ENCODE assay signal across 15 cellular contexts in the genomic region with DNA sequence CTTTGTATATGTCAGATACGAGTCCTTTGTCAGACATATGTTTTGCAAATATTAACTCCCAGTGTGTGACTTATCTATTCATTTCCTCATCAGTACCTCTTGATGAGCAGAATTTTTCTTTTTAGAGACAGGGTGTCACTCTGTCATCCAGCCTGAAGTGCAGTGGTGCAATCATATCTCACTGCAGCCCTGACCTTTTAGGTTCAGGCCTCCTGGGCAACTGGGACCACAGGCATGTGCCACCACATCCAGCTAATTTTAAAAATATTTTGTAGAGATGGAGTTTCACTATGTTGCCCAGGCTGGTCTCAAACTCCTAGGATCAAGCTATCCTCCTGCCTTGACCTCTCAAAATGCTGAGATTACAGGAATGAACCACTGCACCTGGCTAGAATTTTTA.
A peak's percentile ranks its signal among the peaks of the same experiment; 100 is the strongest.
DNase-seq lines count a peak whose midpoint lies in the region; TF ChIP-seq lines count a peak whose summit lies in the region.
"Had no signal": no experiment of that assay in that cellular context is flagged by ENCODE, and none has a peak within 500 bp of the region (broad histone marks: within the 10 kb centered on the region; RNA-seq: fewer than 3 reads in every experiment).

No MANE protein-coding gene starts in this region.

- no peak overlapping the region for H3K27ac ChIP-seq in trophoblast cell (ENCODE audit: low read depth, low read length)
- H3K27ac ChIP-seq in esophagus muscularis mucosa (replicated peaks in 1 of 4), result no peak overlapping the region
- H3K27ac ChIP-seq: BLaER1 treated with 17β-estradiol and CSF1 and Interleukin-3, amounts not matched to agents 10 nM and 100 nM had no signal

- peaks cover 9% of the 10 kb centered on the region for H3K4me1 Mint-ChIP-seq in chondrocyte (ENCODE audit: low read depth)

- peak; percentile 57 for DNase-seq in EH (ENCODE audit: low read depth)
- peak; percentile 53 for DNase-seq in LHCN-M2 (ENCODE audit: low read depth)
- no peak for DNase-seq in chondrocyte (ENCODE audit: low spot score)
- DNase-seq in trophoblast cell, result peak; percentile 36 to 49
- no peak for DNase-seq in NCI-H1436 treated with DMSO at 0.1 percent for 48 hours (lab: John Stamatoyannopoulos, UW)
- DNase-seq in stimulated activated naive CD4-positive, alpha-beta T cell treated with Interleukin-2 at 50 U/mL for 16 hours (lab: John Stamatoyannopoulos, UW), result no peak
- no peak for DNase-seq in esophagus muscularis mucosa (ENCODE audit: extremely low spot score)
- DNase-seq: 8988T; Calu3; CD4-positive, CD25-positive, alpha-beta regulatory T cell; DMS 273 treated with DMSO at 0.1 percent for 48 hours; GDM1; GOT3; H9 had no signal

- H3K36me3 ChIP-seq in trophoblast cell (ENCODE audit: control insufficient read depth in 1 of 2, insufficient read depth in 2 of 2, low read length in 2 of 2) (no peaks in the 10 kb centered on the region), esophagus muscularis mucosa (no peaks in the 10 kb centered on the region)

- intact Hi-C loops in esophagus muscularis mucosa (cut with DNase I), result no loop called here

- peaks cover 11% of the 10 kb centered on the region for H3K36me3 Mint-ChIP-seq in chondrocyte (ENCODE audit: low read depth)

- H3K4me1 ChIP-seq in trophoblast cell (ENCODE audit: control insufficient read depth in 1 of 2, insufficient read depth in 2 of 2, low read length in 2 of 2) (no peaks in the 10 kb centered on the region), esophagus muscularis mucosa (no peaks in the 10 kb centered on the region)
- H3K4me1 ChIP-seq: BLaER1 treated with 17β-estradiol and CSF1 and Interleukin-3, amounts not matched to agents 10 nM and 100 nM had no signal

- H2AFZ ChIP-seq in trophoblast cell (ENCODE audit: insufficient read depth, low read length, poor library complexity), result no peak overlapping the region

- no peak overlapping the region for H2BK5ac ChIP-seq in trophoblast cell (ENCODE audit: low read depth, low read length, poor library complexity)

- no peak overlapping the region for H3K14ac ChIP-seq in trophoblast cell (ENCODE audit: low read length)

- no peaks in the 10 kb centered on the region for H3K27me3 ChIP-seq in trophoblast cell (ENCODE audit: insufficient read depth, low read length)
- no peaks in the 10 kb centered on the region for H3K27me3 ChIP-seq in esophagus muscularis mucosa
- H3K27me3 ChIP-seq: BLaER1 treated with 17β-estradiol and CSF1 and Interleukin-3, amounts not matched to agents 10 nM and 100 nM had no signal

- no peak overlapping the region for H4K8ac ChIP-seq in trophoblast cell (ENCODE audit: low read depth, low read length)

- no peaks in the 10 kb centered on the region for H3K27me3 Mint-ChIP-seq in chondrocyte (ENCODE audit: low read depth)
- H3K27me3 Mint-ChIP-seq: CD4-positive, CD25-positive, alpha-beta regulatory T cell had no signal

- no peaks in the 10 kb centered on the region for H3K79me2 ChIP-seq in trophoblast cell (ENCODE audit: control insufficient read depth, insufficient read depth, low read length, poor library complexity)

- H2BK120ac ChIP-seq in trophoblast cell (ENCODE audit: insufficient read depth, low read length, poor library complexity), result no peak overlapping the region

- H3K23ac ChIP-seq in trophoblast cell (ENCODE audit: low read length), result no peak overlapping the region

- no peak overlapping the region for H2BK12ac ChIP-seq in trophoblast cell (ENCODE audit: low read length)

- H3K4me3 Mint-ChIP-seq in chondrocyte (ENCODE audit: unreplicated experiment), result no peak overlapping the region
- H3K4me3 Mint-ChIP-seq: CD4-positive, CD25-positive, alpha-beta regulatory T cell; H9 had no signal

- H3K4ac ChIP-seq in trophoblast cell (ENCODE audit: low read depth, low read length), result no peak overlapping the region

- no peak overlapping the region for H3K4me3 ChIP-seq in trophoblast cell (ENCODE audit: low read depth, low read length)
- H3K4me3 ChIP-seq in esophagus muscularis mucosa, result no peak overlapping the region
- H3K4me3 ChIP-seq: BLaER1 treated with 17β-estradiol and CSF1 and Interleukin-3, amounts not matched to agents 10 nM and 100 nM had no signal

- H3K9me3 Mint-ChIP-seq in chondrocyte (ENCODE audit: low read depth), result peaks cover 14% of the 10 kb centered on the region

- H4K12ac ChIP-seq in trophoblast cell (ENCODE audit: low read depth, low read length), result no peak overlapping the region

- TF ChIP-seq CTCF in chondrocyte (IDR thresholded peaks at IDR 0.05) (no peak), esophagus muscularis mucosa (IDR thresholded peaks at IDR 0.05) (no peak)

- no peak overlapping the region for H3K4me2 ChIP-seq in trophoblast cell (ENCODE audit: low read length)
- H3K4me2 ChIP-seq: BLaER1 treated with 17β-estradiol and CSF1 and Interleukin-3, amounts not matched to agents 10 nM and 100 nM had no signal

- no peak overlapping the region for H4K91ac ChIP-seq in trophoblast cell (ENCODE audit: low read depth, low read length)

- H3K9me3 ChIP-seq in trophoblast cell (ENCODE audit: insufficient read depth, low read depth, low read length) (peaks cover 9% of the 10 kb centered on the region), esophagus muscularis mucosa (no peaks in the 10 kb centered on the region)

- TF ChIP-seq POLR2A in esophagus muscularis mucosa (IDR thresholded peaks at IDR 0.05; ENCODE audit: low read depth), result no peak

- TF ChIP-seq EP300 in esophagus muscularis mucosa (IDR thresholded peaks at IDR 0.05), result no peak

- H2AK5ac ChIP-seq in trophoblast cell (ENCODE audit: low read length), result no peak overlapping the region

- WGBS in trophoblast cell (ENCODE audit: extremely low coverage, insufficient coverage, insufficient read length), result no CpG with 5 or more reads among the region's 1 CpG
- WGBS in esophagus muscularis mucosa, result 100% methylated on average over 1 of the region's 1 CpG

- H3K27ac Mint-ChIP-seq in chondrocyte (ENCODE audit: unreplicated experiment), result peak overlapping the region; percentile 10
- H3K27ac Mint-ChIP-seq: CD4-positive, CD25-positive, alpha-beta regulatory T cell; H9 had no signal

- no peak overlapping the region for H3K18ac ChIP-seq in trophoblast cell (ENCODE audit: low read length)

- H3K79me1 ChIP-seq in trophoblast cell (ENCODE audit: low read length), result no peaks in the 10 kb centered on the region

- no peak overlapping the region for H3K9ac ChIP-seq in trophoblast cell (ENCODE audit: low read length)
- H3K9ac ChIP-seq: BLaER1 treated with 17β-estradiol and CSF1 and Interleukin-3, amounts not matched to agents 10 nM and 100 nM had no signal

Comparison
In these comparisons a context has a peak if more than half of its experiments do, and no peak if none do; other contexts are left out.
1. DNase-seq: peak in EH (single experiment), LHCN-M2 (single experiment) and trophoblast cell (2 of 2); none in chondrocyte (single experiment), NCI-H1436 treated with DMSO at 0.1 percent for 48 hours (single experiment), stimulated activated naive CD4-positive, alpha-beta T cell treated with Interleukin-2 at 50 U/mL for 16 hours (single experiment) and esophagus muscularis mucosa (single experiment).